In the genomic region with DNA sequence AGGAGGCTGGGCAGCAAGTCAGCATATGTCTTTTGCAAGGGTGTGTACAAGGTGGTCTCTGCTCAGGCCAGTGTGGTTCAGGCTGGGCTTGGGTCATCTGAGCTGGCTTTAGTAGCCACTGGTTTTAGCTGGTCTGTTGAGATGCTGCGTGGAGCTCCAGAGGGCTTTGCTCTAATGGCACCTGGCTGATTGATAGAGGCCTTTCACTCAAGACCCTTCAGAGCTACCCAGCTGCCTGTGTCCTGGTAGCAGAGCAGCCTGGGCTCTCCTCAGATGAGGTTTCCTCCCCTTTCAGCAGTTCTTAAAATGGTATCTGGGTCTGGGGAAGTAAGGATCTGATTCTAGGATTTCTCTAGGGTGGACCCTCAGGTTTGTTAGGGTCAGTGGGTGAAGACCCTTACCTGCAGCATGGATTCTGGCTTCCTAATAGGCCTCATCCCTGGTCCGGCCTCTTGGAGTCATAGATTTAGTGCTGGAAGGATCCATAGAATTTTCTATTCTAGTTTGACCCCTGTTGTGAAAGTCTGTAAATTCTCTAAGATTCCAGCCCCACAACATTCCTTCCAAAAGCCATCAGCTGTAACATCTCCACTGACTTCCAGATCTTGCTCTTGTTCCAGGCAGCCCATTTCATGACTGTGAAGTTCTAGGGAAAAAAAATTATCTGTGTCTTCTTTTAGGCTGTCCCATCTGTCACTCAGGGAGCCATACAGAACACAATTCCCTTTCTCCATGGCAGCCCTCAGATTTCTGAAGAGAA, we compare ENCODE assay signal across 20 cellular contexts.
"Had no signal": no experiment of that assay in that cellular context is flagged by ENCODE, and none has a peak within 500 bp of the region (broad histone marks: within the 10 kb centered on the region; RNA-seq: fewer than 3 reads in every experiment).

No MANE protein-coding gene starts in this region.

- H3K27ac Mint-ChIP-seq: dendritic cell treated with granulocyte-macrophage colony-stimulating factor and Interleukin-4, amounts not matched to agents 40 ng/mL and 50 ng/mL, for 4 days; effector memory CD8-positive, alpha-beta T cell; mesothelial cell of epicardium had no signal

- H3K36me3 ChIP-seq: colonic mucosa, esophagus squamous epithelium, gastrocnemius medialis, heart right ventricle, left lung, lower lobe of right lung had no signal

- ATAC-seq: effector memory CD8-positive, alpha-beta T cell; gastrocnemius medialis; heart right ventricle; left cardiac atrium; left lung; left ventricle myocardium superior; lower lobe of right lung; mucosa of descending colon had no signal

- H3K27me3 Mint-ChIP-seq: effector memory CD8-positive, alpha-beta T cell had no signal

- H3K9me3 ChIP-seq: colonic mucosa, esophagus squamous epithelium, gastrocnemius medialis, left lung, lower lobe of right lung, mucosa of descending colon had no signal

- H3K36me3 Mint-ChIP-seq: mesothelial cell of epicardium had no signal

- H3K4me3 ChIP-seq: colonic mucosa, esophagus squamous epithelium, gastrocnemius medialis, heart right ventricle, left lung, lower lobe of right lung, mucosa of descending colon had no signal

- H3K27me3 ChIP-seq: colonic mucosa, esophagus squamous epithelium, gastrocnemius medialis, heart right ventricle, left lung had no signal

- H3K27ac ChIP-seq: colonic mucosa, esophagus squamous epithelium, gastrocnemius medialis, heart right ventricle, left lung, lower lobe of right lung had no signal

- H3K4me3 Mint-ChIP-seq: dendritic cell treated with granulocyte-macrophage colony-stimulating factor and Interleukin-4, amounts not matched to agents 40 ng/mL and 50 ng/mL, for 4 days; effector memory CD8-positive, alpha-beta T cell; mesothelial cell of epicardium had no signal

- H3K9me3 Mint-ChIP-seq: effector memory CD8-positive, alpha-beta T cell had no signal

- DNase-seq: colonic mucosa; cortex of kidney; effector CD8-positive, alpha-beta T cell; effector memory CD8-positive, alpha-beta T cell; esophagus squamous epithelium; foreskin fibroblast; foreskin melanocyte; gastrocnemius medialis; glutamatergic neuron; head of caudate nucleus; heart right ventricle; hippocampal formation; left cardiac atrium; left lung; left ventricle myocardium superior; lower lobe of right lung; mesenchymal stem cell; mucosa of descending colon had no signal

- H3K4me1 ChIP-seq: colonic mucosa, gastrocnemius medialis, heart right ventricle, left lung, lower lobe of right lung had no signal
